Comparison of ENCODE assay signal across 17 cellular contexts in genomic region chr4:8352368-8353157, GRCh38.
DNase-seq lines count a peak whose midpoint lies in the region; ATAC-seq, FAIRE-seq and TF ChIP-seq lines count a peak whose summit lies in the region.
"Had no signal": no experiment of that assay in that cellular context is flagged by ENCODE, and none has a peak within 500 bp of the region (broad histone marks: within the 10 kb centered on the region; RNA-seq: fewer than 3 reads in every experiment).

No MANE protein-coding gene starts in this region.

- DNase-seq in chondrocyte (ENCODE audit: low spot score) (peak; percentile 78), lung (ENCODE audit: low spot score) (no peak), thoracic aorta (ENCODE audit: low spot score) (no peak), NCI-H2171 treated with DMSO at 0.1 percent for 48 hours (lab: John Stamatoyannopoulos, UW) (no peak), RCC 7860 (ENCODE audit: low spot score) (no peak)
- DNase-seq in stimulated activated naive B cell treated with anti-CD40 and anti-IgM and Interleukin-4, amounts not matched to agents 10 μg/mL and 1 μg/mL and 100 μg/mL, for 72 hours, result no peak
- DNase-seq: activated CD4-positive, alpha-beta T cell treated with anti-CD3 and anti-CD28 coated beads for 1 hour; activated CD8-positive, alpha-beta memory T cell treated with anti-CD3 and anti-CD28 coated beads, Interleukin-2, amount 10 ng/mL, durations not matched to agents 7 days and 5 days; activated naive CD4-positive, alpha-beta T cell; BE2C; DMS 273 treated with DMSO at 0.1 percent for 48 hours; MG63; NCI-H187 treated with DMSO at 0.1 percent for 48 hours had no signal

- H3K4me1 Mint-ChIP-seq in chondrocyte (ENCODE audit: low read depth), result peaks cover 32% of the 10 kb centered on the region
- peaks cover 0 to 5% of the 10 kb centered on the region in 2 donors for H3K4me1 Mint-ChIP-seq in stimulated activated naive B cell treated with anti-CD40 and anti-IgM and Interleukin-4, amounts not matched to agents 10 μg/mL and 1 μg/mL and 100 μg/mL, for 72 hours
- H3K4me1 Mint-ChIP-seq: activated CD8-positive, alpha-beta memory T cell treated with anti-CD3 and anti-CD28 coated beads, Interleukin-2, amount 10 ng/mL, durations not matched to agents 7 days and 5 days had no signal

- peaks cover 27% of the 10 kb centered on the region for H3K4me1 ChIP-seq in HUES48 (ENCODE audit: control insufficient read depth, insufficient read depth, low read length)
- peaks cover 0 to 13% of the 10 kb centered on the region in 2 donors for H3K4me1 ChIP-seq in lung (ENCODE audit: control insufficient read depth in 2 of 2, insufficient read depth in 2 of 2, low read length in 2 of 2)
- peaks cover 14 to 36% of the 10 kb centered on the region in 2 donors for H3K4me1 ChIP-seq in thoracic aorta (ENCODE audit: control insufficient read depth in 1 of 2, low read depth in 2 of 2)
- H3K4me1 ChIP-seq: BE2C, SJSA1 had no signal

- H3K27me3 Mint-ChIP-seq in chondrocyte (ENCODE audit: low read depth), result no peaks in the 10 kb centered on the region
- peaks cover under 1 to 10% of the 10 kb centered on the region in 2 donors for H3K27me3 Mint-ChIP-seq in stimulated activated naive B cell treated with anti-CD40 and anti-IgM and Interleukin-4, amounts not matched to agents 10 μg/mL and 1 μg/mL and 100 μg/mL, for 72 hours
- H3K27me3 Mint-ChIP-seq: brain had no signal

- peak overlapping the region; percentile 5 for H3K27ac ChIP-seq in HUES48 (ENCODE audit: low read depth, low read length)
- H3K27ac ChIP-seq in lung (ENCODE audit: low read depth in 1 of 2, low read length in 1 of 2), result peak overlapping the region in 1 of 2 donors; percentile 1
- peak overlapping the region; percentile 19 to 68 for H3K27ac ChIP-seq in thoracic aorta
- H3K27ac ChIP-seq: SJSA1 had no signal

- no peak overlapping the region for H3K4me3 Mint-ChIP-seq in chondrocyte (ENCODE audit: unreplicated experiment)
- H3K4me3 Mint-ChIP-seq in stimulated activated naive B cell treated with anti-CD40 and anti-IgM and Interleukin-4, amounts not matched to agents 10 μg/mL and 1 μg/mL and 100 μg/mL, for 72 hours, result no peak overlapping the region
- H3K4me3 Mint-ChIP-seq: activated CD8-positive, alpha-beta memory T cell treated with anti-CD3 and anti-CD28 coated beads, Interleukin-2, amount 10 ng/mL, durations not matched to agents 7 days and 5 days; brain; T-helper 2 cell treated with Interferon-gamma antibody and Interleukin-4, amounts not matched to agents 5 μg/mL and 100 μg/mL, for 36 hours had no signal

- H3K27ac Mint-ChIP-seq in chondrocyte (ENCODE audit: unreplicated experiment), result no peak overlapping the region
- no peak overlapping the region for H3K27ac Mint-ChIP-seq in stimulated activated naive B cell treated with anti-CD40 and anti-IgM and Interleukin-4, amounts not matched to agents 10 μg/mL and 1 μg/mL and 100 μg/mL, for 72 hours
- H3K27ac Mint-ChIP-seq: activated CD8-positive, alpha-beta memory T cell treated with anti-CD3 and anti-CD28 coated beads, Interleukin-2, amount 10 ng/mL, durations not matched to agents 7 days and 5 days; T-helper 2 cell treated with Interferon-gamma antibody and Interleukin-4, amounts not matched to agents 5 μg/mL and 100 μg/mL, for 36 hours had no signal

- no peak for FAIRE-seq in RCC 7860 (lab: Jason Lieb, UNC)

- no peaks in the 10 kb centered on the region for H3K9me3 ChIP-seq in HUES48 (ENCODE audit: control insufficient read depth, insufficient read depth, low read length)
- no peaks in the 10 kb centered on the region for H3K9me3 ChIP-seq in lung (ENCODE audit: control insufficient read depth in 2 of 2, insufficient read depth in 1 of 2, low read length in 1 of 2)
- no peaks in the 10 kb centered on the region for H3K9me3 ChIP-seq in thoracic aorta
- H3K9me3 ChIP-seq: BE2C, MG63, SJSA1 had no signal

- TF ChIP-seq CTCF in chondrocyte (IDR thresholded peaks at IDR 0.05) (no peak), lung (IDR thresholded peaks at IDR 0.05; ENCODE audit: control extremely low read depth, extremely low read depth) (no peak), thoracic aorta (IDR thresholded peaks at IDR 0.05) (no peak)

- H3K4me3 ChIP-seq in HUES48 (ENCODE audit: low read depth, low read length) (no peak overlapping the region), lung (no peak overlapping the region), thoracic aorta (no peak overlapping the region)
- H3K4me3 ChIP-seq: MG63, SJSA1 had no signal

- peaks cover 18% of the 10 kb centered on the region for H3K27me3 ChIP-seq in HUES48 (ENCODE audit: control insufficient read depth, insufficient read depth, low read length)
- H3K27me3 ChIP-seq in lung (ENCODE audit: control insufficient read depth, insufficient read depth), result no peaks in the 10 kb centered on the region
- no peaks in the 10 kb centered on the region for H3K27me3 ChIP-seq in thoracic aorta (replicated peaks; ENCODE audit: insufficient read depth)
- H3K27me3 ChIP-seq: BE2C, MG63, SJSA1 had no signal

- no peak overlapping the region for H3K9ac ChIP-seq in HUES48 (ENCODE audit: low read depth, low read length)

- H3K36me3 ChIP-seq in HUES48 (ENCODE audit: control insufficient read depth, insufficient read depth, low read length), result no peaks in the 10 kb centered on the region
- no peaks in the 10 kb centered on the region for H3K36me3 ChIP-seq in lung (ENCODE audit: control insufficient read depth in 2 of 2, insufficient read depth in 2 of 2, low read length in 2 of 2)
- no peaks in the 10 kb centered on the region for H3K36me3 ChIP-seq in thoracic aorta
- H3K36me3 ChIP-seq: BE2C, MG63, SJSA1 had no signal

- H3K36me3 Mint-ChIP-seq in chondrocyte (ENCODE audit: low read depth), result peaks cover 3% of the 10 kb centered on the region
- H3K36me3 Mint-ChIP-seq in stimulated activated naive B cell treated with anti-CD40 and anti-IgM and Interleukin-4, amounts not matched to agents 10 μg/mL and 1 μg/mL and 100 μg/mL, for 72 hours, result no peaks in the 10 kb centered on the region
- H3K36me3 Mint-ChIP-seq: activated CD8-positive, alpha-beta memory T cell treated with anti-CD3 and anti-CD28 coated beads, Interleukin-2, amount 10 ng/mL, durations not matched to agents 7 days and 5 days had no signal

- H3K9me3 Mint-ChIP-seq in chondrocyte (ENCODE audit: low read depth), result no peaks in the 10 kb centered on the region
- H3K9me3 Mint-ChIP-seq in stimulated activated naive B cell treated with anti-CD40 and anti-IgM and Interleukin-4, amounts not matched to agents 10 μg/mL and 1 μg/mL and 100 μg/mL, for 72 hours, result no peaks in the 10 kb centered on the region
- H3K9me3 Mint-ChIP-seq: brain; T-helper 2 cell treated with Interferon-gamma antibody and Interleukin-4, amounts not matched to agents 5 μg/mL and 100 μg/mL, for 36 hours had no signal

- ATAC-seq in lung (ENCODE audit: insufficient read depth, low FRiP score) (peak; percentile 15), thoracic aorta (ENCODE audit: insufficient number of reproducible peaks, low FRiP score, low read depth) (no peak)
- no peak for ATAC-seq in stimulated activated naive B cell treated with anti-CD40 and anti-IgM and Interleukin-4, amounts not matched to agents 10 μg/mL and 1 μg/mL and 100 μg/mL, for 72 hours (replicated peaks)
- ATAC-seq: activated CD8-positive, alpha-beta memory T cell treated with anti-CD3 and anti-CD28 coated beads, Interleukin-2, amount 10 ng/mL, durations not matched to agents 7 days and 5 days had no signal

- WGBS in lung, 2 donors, result 75 to 86% methylated on average over 20 of the region's 20 CpGs
